Comparison of ENCODE assay signal across 8 cellular contexts in genomic region chr11:128290106-128290840, GRCh38.
DNase-seq lines count a peak whose midpoint lies in the region; ATAC-seq, FAIRE-seq and TF ChIP-seq lines count a peak whose summit lies in the region.

No MANE protein-coding gene starts in this region.

- H3K36me3 Mint-ChIP-seq in activated naive CD4-positive, alpha-beta T cell treated with anti-CD3 and anti-CD28 coated beads, Interleukin-2, amount 50 U/mL, for 72 hours = peaks cover 30 to 45% of the 10 kb centered on the region in 2 donors

- peaks cover 5 to 10% of the 10 kb centered on the region in 2 donors for H3K9me3 Mint-ChIP-seq in activated naive CD4-positive, alpha-beta T cell treated with anti-CD3 and anti-CD28 coated beads, Interleukin-2, amount 50 U/mL, for 72 hours

- TF ChIP-seq CTCF in GM10266 (IDR thresholded peaks at IDR 0.05; ENCODE audit: control insufficient read depth, insufficient read depth, low read depth, missing control alignments) (peak; percentile 78), LNCaP clone FGC (IDR thresholded peaks at IDR 0.05; ENCODE audit: control insufficient read depth, extremely low read depth, insufficient read depth) (peak; percentile 86), heart left ventricle (IDR thresholded peaks at IDR 0.05) (peak; percentile 83 to 91 (median 86))

- H3K27ac Mint-ChIP-seq in activated naive CD4-positive, alpha-beta T cell treated with anti-CD3 and anti-CD28 coated beads, Interleukin-2, amount 50 U/mL, for 72 hours = peak overlapping the region; percentile 98

- peak overlapping the region in 9 of 12 donors; percentile 27 to 87 (median 51) for H3K27ac ChIP-seq in heart left ventricle

- 13 to 22% (median 18%) methylated on average over 16 of the region's 16 CpGs for WGBS in heart left ventricle, 4 donors

- TF ChIP-seq POLR2A in H54 (IDR thresholded peaks at IDR 0.05; ENCODE audit: low read depth, low read length) (no peak), heart left ventricle (IDR thresholded peaks at IDR 0.05) (peak in 1 of 2 donors; percentile 18)

- H3K27me3 ChIP-seq in heart left ventricle = no peaks in the 10 kb centered on the region

- ATAC-seq in SK-N-SH treated with all-trans-retinoic acid at 6 μM for 48 hours (peak; percentile 98), heart left ventricle (peak; percentile 74 to 91 (median 88))
- peak; percentile 44 to 56 for ATAC-seq in activated naive CD4-positive, alpha-beta T cell treated with anti-CD3 and anti-CD28 coated beads, Interleukin-2, amount 50 U/mL, for 72 hours

- no peaks in the 10 kb centered on the region for H3K9me3 ChIP-seq in heart left ventricle

- peak; percentile 64 for DNase-seq in GM10266 (ENCODE audit: extremely low spot score)
- DNase-seq in H54 (ENCODE audit: insufficient read length, low spot score) = peak; percentile 27
- peak; percentile 17 for DNase-seq in LNCaP clone FGC (ENCODE audit: low read depth)
- peak; percentile 70 to 79 for DNase-seq in activated naive CD4-positive, alpha-beta T cell treated with anti-CD3 and anti-CD28 coated beads, Interleukin-2, amount 50 U/mL, for 72 hours (ENCODE audit: low spot score in 2 of 2)
- DNase-seq in heart left ventricle = peak; percentile 46 to 73 (median 70)
- peak; percentile 79 for DNase-seq in renal cortical epithelial cell (ENCODE audit: low read depth)
- DNase-seq in DMS114 treated with DMSO at 0.1 percent for 48 hours (lab: John Stamatoyannopoulos, UW; ENCODE audit: unreplicated experiment) = no peak

- H3K4me3 ChIP-seq in LNCaP clone FGC (ENCODE audit: low read depth, low read length) (no peak overlapping the region), heart left ventricle (peak overlapping the region in 9 of 12 donors; percentile 4 to 44 (median 18))

- peak; percentile 50 for FAIRE-seq in H54 (lab: Jason Lieb, UNC)

- intact Hi-C loops in heart left ventricle (cut with DNase I) = loop anchor here (1.0 to 10.0 kb wide), 25 partner anchors 39 to 545 kb away; partner anchors contain the start of gene FLI1 (in 1 of the 10)

- H3K4me1 ChIP-seq in heart left ventricle = peaks cover 3 to 52% (median 27%) of the 10 kb centered on the region in 12 donors

- H3K36me3 ChIP-seq in heart left ventricle = no peaks in the 10 kb centered on the region

TF ChIP-seq in SK-N-SH treated with all-trans-retinoic acid at 6 μM for 48 hours, 23 proteins besides CTCF, POLR2A, EP300 and RAD21:
- TF ChIP-seq ZNF565 (CRISPR knock-in tag; conservative IDR thresholded peaks at IDR 0.05; ENCODE audit: low read depth) (no peak), TOX (CRISPR knock-in tag; IDR thresholded peaks at IDR 0.05; ENCODE audit: borderline replicate concordance) (no peak), CSDC2 (CRISPR knock-in tag; IDR thresholded peaks at IDR 0.05) (no peak), TSHZ2 (CRISPR knock-in tag; IDR thresholded peaks at IDR 0.05) (no peak), ZFP3 (CRISPR knock-in tag; IDR thresholded peaks at IDR 0.05) (no peak), CSRNP3 (CRISPR knock-in tag; IDR thresholded peaks at IDR 0.05) (no peak), OSR1 (CRISPR knock-in tag; IDR thresholded peaks at IDR 0.05) (no peak), GLIS3 (CRISPR knock-in tag; IDR thresholded peaks at IDR 0.05) (no peak), SNAI2 (CRISPR knock-in tag; IDR thresholded peaks at IDR 0.05) (no peak), ESRRG (CRISPR knock-in tag; IDR thresholded peaks at IDR 0.05) (no peak), RARB (CRISPR knock-in tag; IDR thresholded peaks at IDR 0.05) (no peak), POU6F1 (CRISPR knock-in tag; IDR thresholded peaks at IDR 0.05; ENCODE audit: borderline replicate concordance, low read depth) (no peak), ZNF70 (CRISPR knock-in tag; IDR thresholded peaks at IDR 0.05) (no peak), BACH2 (CRISPR knock-in tag; IDR thresholded peaks at IDR 0.05; ENCODE audit: borderline replicate concordance) (no peak), ZFP30 (CRISPR knock-in tag; IDR thresholded peaks at IDR 0.05) (no peak), ZC3H10 (CRISPR knock-in tag; IDR thresholded peaks at IDR 0.05) (no peak), CREB5 (CRISPR knock-in tag; IDR thresholded peaks at IDR 0.05; ENCODE audit: low read depth) (no peak), ZNF8 (CRISPR knock-in tag; IDR thresholded peaks at IDR 0.05) (no peak), PPARA (CRISPR knock-in tag; IDR thresholded peaks at IDR 0.05; ENCODE audit: borderline replicate concordance) (no peak)
- TF ChIP-seq, protein P1, sequence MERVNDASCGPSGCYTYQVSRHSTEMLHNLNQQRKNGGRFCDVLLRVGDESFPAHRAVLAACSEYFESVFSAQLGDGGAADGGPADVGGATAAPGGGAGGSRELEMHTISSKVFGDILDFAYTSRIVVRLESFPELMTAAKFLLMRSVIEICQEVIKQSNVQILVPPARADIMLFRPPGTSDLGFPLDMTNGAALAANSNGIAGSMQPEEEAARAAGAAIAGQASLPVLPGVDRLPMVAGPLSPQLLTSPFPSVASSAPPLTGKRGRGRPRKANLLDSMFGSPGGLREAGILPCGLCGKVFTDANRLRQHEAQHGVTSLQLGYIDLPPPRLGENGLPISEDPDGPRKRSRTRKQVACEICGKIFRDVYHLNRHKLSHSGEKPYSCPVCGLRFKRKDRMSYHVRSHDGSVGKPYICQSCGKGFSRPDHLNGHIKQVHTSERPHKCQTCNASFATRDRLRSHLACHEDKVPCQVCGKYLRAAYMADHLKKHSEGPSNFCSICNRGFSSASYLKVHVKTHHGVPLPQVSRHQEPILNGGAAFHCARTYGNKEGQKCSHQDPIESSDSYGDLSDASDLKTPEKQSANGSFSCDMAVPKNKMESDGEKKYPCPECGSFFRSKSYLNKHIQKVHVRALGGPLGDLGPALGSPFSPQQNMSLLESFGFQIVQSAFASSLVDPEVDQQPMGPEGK (CRISPR knock-in tag; IDR thresholded peaks at IDR 0.05; ENCODE audit: borderline replicate concordance) = no peak
